ENCODE assay signal across 8 cellular contexts in genomic region chr10:110224992-110225391, GRCh38. TPM values are rescaled to one million over a fixed set of nuclear protein-coding genes. Genes with fewer than 3 reads are reported as not detected.
DNase-seq lines count a peak whose midpoint lies in the region; ATAC-seq and TF ChIP-seq lines count a peak whose summit lies in the region.

No MANE protein-coding gene starts in this region.

- no CpG with 5 or more reads among the region's 9 CpGs for WGBS in neuronal stem cell (ENCODE audit: extremely low coverage in 2 of 2, insufficient read length in 2 of 2, insufficient replicate concordance in 1 of 2), 2 donors

- H3K79me1 ChIP-seq in neuronal stem cell (ENCODE audit: low read depth, low read length) = peaks cover 4% of the 10 kb centered on the region

- peaks cover 3% of the 10 kb centered on the region for H3K36me3 ChIP-seq in CD4-positive, alpha-beta memory T cell (ENCODE audit: insufficient read depth, low read length)
- peaks cover 0 to 19% of the 10 kb centered on the region in 2 donors for H3K36me3 ChIP-seq in neuronal stem cell (replicated peaks in 1 of 2; ENCODE audit: control insufficient read depth in 2 of 2, insufficient read depth in 2 of 2, low read length in 2 of 2)

- H3K23ac ChIP-seq in neuronal stem cell (ENCODE audit: low read depth, low read length, poor library complexity) = no peak overlapping the region

- no peak overlapping the region for H4K91ac ChIP-seq in neuronal stem cell (ENCODE audit: low read depth, low read length, poor library complexity)

- H3K4me3 ChIP-seq in CD4-positive, alpha-beta memory T cell (ENCODE audit: low read length in 2 of 2) = no peak overlapping the region
- H3K4me3 ChIP-seq in NB4 (ENCODE audit: low read depth, low read length) (peak overlapping the region; percentile 74), neuronal stem cell (ENCODE audit: low read length in 2 of 2) (peak overlapping the region in 1 of 2 donors; percentile 86)

- H3K9me3 Mint-ChIP-seq in CD4-positive, alpha-beta memory T cell = no peaks in the 10 kb centered on the region
- no peaks in the 10 kb centered on the region for H3K9me3 Mint-ChIP-seq in dendritic cell treated with granulocyte-macrophage colony-stimulating factor and Interleukin-4, amounts not matched to agents 40 ng/mL and 50 ng/mL, for 4 days

- peaks cover 17 to 23% of the 10 kb centered on the region in 2 donors for H3K36me3 Mint-ChIP-seq in CD4-positive, alpha-beta memory T cell
- H3K36me3 Mint-ChIP-seq in dendritic cell treated with granulocyte-macrophage colony-stimulating factor and Interleukin-4, amounts not matched to agents 40 ng/mL and 50 ng/mL, for 4 days (ENCODE audit: low read depth) = peaks cover 33% of the 10 kb centered on the region

- peaks cover 26 to 63% (median 45%) of the 10 kb centered on the region in 4 donors for H3K4me1 Mint-ChIP-seq in CD4-positive, alpha-beta memory T cell
- peaks cover 57% of the 10 kb centered on the region for H3K4me1 Mint-ChIP-seq in dendritic cell treated with granulocyte-macrophage colony-stimulating factor and Interleukin-4, amounts not matched to agents 40 ng/mL and 50 ng/mL, for 4 days (ENCODE audit: low read depth)

- no peak for TF ChIP-seq CTCF in NB4 (IDR thresholded peaks at IDR 0.05; ENCODE audit: low read depth, low read length)

- peak overlapping the region in 6 of 7 donors; percentile 86 to 96 (median 94) for H3K27ac Mint-ChIP-seq in CD4-positive, alpha-beta memory T cell
- H3K27ac Mint-ChIP-seq in dendritic cell treated with granulocyte-macrophage colony-stimulating factor and Interleukin-4, amounts not matched to agents 40 ng/mL and 50 ng/mL, for 4 days = peak overlapping the region; percentile 93

- H3K4ac ChIP-seq in neuronal stem cell (ENCODE audit: low read length) = no peak overlapping the region

- POLR2A ChIA-PET in CD4-positive, alpha-beta memory T cell (lab: Charles Lee; ENCODE audit: partially characterized antibody) = interaction anchor here (0.7 to 9.8 kb wide), 6 partner anchors 9 to 87 kb away, joined by 3 to 464 read pairs (median 5); partner anchors contain the start of gene MXI1

- intact Hi-C loops in CD4-positive, alpha-beta memory T cell (cut with micrococcal nuclease) = loop anchor here (5.0 kb wide), 3 partner anchors 52 to 322 kb away; no protein-coding TSS in a partner anchor
- intact Hi-C loops in dendritic cell treated with granulocyte-macrophage colony-stimulating factor and Interleukin-4, amounts not matched to agents 40 ng/mL and 50 ng/mL, for 4 days (cut with micrococcal nuclease) = loop anchor here (1.0 to 5.0 kb wide), 5 partner anchors 14 to 303 kb away; partner anchors contain the start of genes ADD3, DUSP5 and XPNPEP1

- H3K18ac ChIP-seq in neuronal stem cell (ENCODE audit: low read length) = no peak overlapping the region

- H3K27me3 Mint-ChIP-seq in CD4-positive, alpha-beta memory T cell = no peaks in the 10 kb centered on the region
- H3K27me3 Mint-ChIP-seq in dendritic cell treated with granulocyte-macrophage colony-stimulating factor and Interleukin-4, amounts not matched to agents 40 ng/mL and 50 ng/mL, for 4 days = no peaks in the 10 kb centered on the region

- H2BK15ac ChIP-seq in neuronal stem cell (ENCODE audit: low read length) = no peak overlapping the region

- no peak overlapping the region for H3K9ac ChIP-seq in neuronal stem cell (ENCODE audit: low read depth, low read length, poor library complexity)

- no peak overlapping the region for H3K27ac ChIP-seq in CD4-positive, alpha-beta memory T cell (ENCODE audit: low read depth, low read length)
- H3K27ac ChIP-seq in neuronal stem cell (replicated peaks; ENCODE audit: low read length) = no peak overlapping the region

- CTCF ChIA-PET in CD4-positive, alpha-beta memory T cell (lab: Charles Lee; ENCODE audit: partially characterized antibody) = interaction anchor here (0.6 to 10.4 kb wide), 7 partner anchors 10 to 340 kb away, joined by 3 to 203 read pairs (median 3); partner anchors contain the start of gene MXI1

- H3K4me1 ChIP-seq in CD4-positive, alpha-beta memory T cell (ENCODE audit: insufficient read depth, low read length) = peaks cover 30% of the 10 kb centered on the region
- H3K4me1 ChIP-seq in neuronal stem cell (ENCODE audit: control insufficient read depth in 2 of 2, insufficient read depth in 1 of 2, low read depth in 1 of 2, low read length in 2 of 2) = peaks cover 4 to 31% of the 10 kb centered on the region in 2 donors

- peak overlapping the region; percentile 74 to 92 (median 86) for H3K4me3 Mint-ChIP-seq in CD4-positive, alpha-beta memory T cell
- peak overlapping the region; percentile 72 for H3K4me3 Mint-ChIP-seq in dendritic cell treated with granulocyte-macrophage colony-stimulating factor and Interleukin-4, amounts not matched to agents 40 ng/mL and 50 ng/mL, for 4 days

- no peak overlapping the region for H3K4me2 ChIP-seq in neuronal stem cell (ENCODE audit: insufficient read depth, low read length, poor library complexity, severe bottlenecking)

- ATAC-seq in HG02759 (IDR thresholded peaks at IDR 0.05; ENCODE audit: unreplicated experiment) (no peak), GM21619 (IDR thresholded peaks at IDR 0.05; ENCODE audit: unreplicated experiment) (no peak)

- H2BK5ac ChIP-seq in neuronal stem cell (ENCODE audit: low read length) = no peak overlapping the region

- H3K14ac ChIP-seq in neuronal stem cell (ENCODE audit: low read length) = no peak overlapping the region

- peak overlapping the region; percentile 96 for H2AFZ ChIP-seq in neuronal stem cell (ENCODE audit: low read length)

- H4K8ac ChIP-seq in neuronal stem cell (ENCODE audit: low read depth, low read length) = no peak overlapping the region

- H3K9me3 ChIP-seq in CD4-positive, alpha-beta memory T cell (ENCODE audit: control insufficient read depth in 1 of 2, low read length in 2 of 2) = no peaks in the 10 kb centered on the region
- H3K9me3 ChIP-seq in neuronal stem cell (replicated peaks in 1 of 2; ENCODE audit: control insufficient read depth in 2 of 2, insufficient read depth in 1 of 2, low read depth in 1 of 2, low read length in 2 of 2) = no peaks in the 10 kb centered on the region

- H2BK120ac ChIP-seq in neuronal stem cell (ENCODE audit: low read depth, low read length) = no peak overlapping the region

- no peak for TF ChIP-seq POLR2A in NB4 (IDR thresholded peaks at IDR 0.05; ENCODE audit: extremely low read depth, insufficient read length)

- no peak overlapping the region for H2AK5ac ChIP-seq in neuronal stem cell (ENCODE audit: low read depth, low read length)

- H3K27me3 ChIP-seq in CD4-positive, alpha-beta memory T cell (ENCODE audit: insufficient read depth, low read length) = no peaks in the 10 kb centered on the region
- no peaks in the 10 kb centered on the region for H3K27me3 ChIP-seq in neuronal stem cell (ENCODE audit: control insufficient read depth in 3 of 3, insufficient read depth in 3 of 3, low read depth in 1 of 3, low read length in 3 of 3)

- H2BK12ac ChIP-seq in neuronal stem cell (ENCODE audit: low read length) = no peak overlapping the region

- no peak for DNase-seq in CD4-positive, alpha-beta memory T cell
- DNase-seq in NB4 (ENCODE audit: low read depth) (no peak), neuronal stem cell (ENCODE audit: low spot score) (no peak), NCI-H1417 (lab: John Stamatoyannopoulos, UW) (no peak)
- DNase-seq in activated CD4-positive, CD25-positive, alpha-beta regulatory T cell (lab: John Stamatoyannopoulos, UW) = no peak

RNA-seq across cellular contexts. Expression of gene MXI1, which starts 17.6 kb away (rescaled TPM):
- total RNA-seq in CD4-positive, alpha-beta memory T cell = 10 to 100 TPM; 49.7 to 56.6 TPM
- polyA plus RNA-seq in CD4-positive, alpha-beta memory T cell = 10 to 100 TPM; 32.1 to 54.6 TPM
- 17.4 TPM for polyA plus RNA-seq in neuronal stem cell (2013, experiment 1 of 2)
- 18.5 TPM for polyA plus RNA-seq in neuronal stem cell (2013, experiment 2 of 2)
